In the genomic region with DNA sequence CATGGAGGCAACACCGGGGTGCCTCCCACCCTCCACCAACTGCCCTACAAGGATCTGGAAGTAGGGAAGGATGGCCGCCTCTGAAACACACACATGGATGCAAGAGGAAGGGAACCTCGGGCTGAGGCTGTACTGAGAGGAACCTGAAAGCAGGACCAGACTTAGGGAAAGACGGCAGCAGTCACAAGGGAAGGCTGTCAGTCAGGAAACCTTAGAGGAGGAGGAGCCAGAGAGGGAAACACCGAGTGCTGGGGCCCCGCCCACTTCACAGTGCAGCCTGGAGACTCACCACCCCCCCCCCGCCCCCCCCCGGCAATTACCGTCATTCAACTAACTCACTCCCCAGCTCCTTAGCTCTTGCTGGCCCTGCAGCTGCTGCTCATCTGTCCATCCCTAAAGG, we compare ENCODE assay signal across 11 cellular contexts. TPM values are rescaled to one million over a fixed set of nuclear protein-coding genes. Genes with fewer than 3 reads are reported as not detected.
DNase-seq lines count a peak whose midpoint lies in the region; ATAC-seq and TF ChIP-seq lines count a peak whose summit lies in the region.
"Had no signal": no experiment of that assay in that cellular context is flagged by ENCODE, and none has a peak within 500 bp of the region (broad histone marks: within the 10 kb centered on the region; RNA-seq: fewer than 3 reads in every experiment).

No MANE protein-coding gene starts in this region.

- no peaks in the 10 kb centered on the region for H3K27me3 ChIP-seq in BLaER1 treated with 17β-estradiol and CSF1 and Interleukin-3, amounts not matched to agents 10 nM and 100 nM
- no peaks in the 10 kb centered on the region for H3K27me3 ChIP-seq in IMR-90 (ENCODE audit: control insufficient read depth, insufficient read depth, low read length)
- no peaks in the 10 kb centered on the region for H3K27me3 ChIP-seq in adipocyte (replicated peaks; ENCODE audit: control insufficient read depth, insufficient read depth, low read length)
- no peaks in the 10 kb centered on the region for H3K27me3 ChIP-seq in mesenchymal stem cell (ENCODE audit: control insufficient read depth in 1 of 2, insufficient read depth in 1 of 2, low read length in 2 of 2)

- peaks cover 0 to 44% (median 12%) of the 10 kb centered on the region in 11 experiments; a peak in 9 of 22 replicates for H4K20me1 ChIP-seq in BLaER1 treated with 17β-estradiol and CSF1 and Interleukin-3, amounts not matched to agents 10 nM and 100 nM
- 0 out of 2 replicates have a peak, but pooled peaks cover 4% of the 10 kb centered on the region for H4K20me1 ChIP-seq in IMR-90 (ENCODE audit: insufficient read depth, low read length)

- H3K4me3 ChIP-seq in BLaER1 treated with 17β-estradiol and CSF1 and Interleukin-3, amounts not matched to agents 10 nM and 100 nM = peak overlapping the region in 3 of 10 experiments; percentile 44 to 97 (median 86); a peak in 1 of 20 replicates
- H3K4me3 ChIP-seq in IMR-90 (ENCODE audit: insufficient read depth, low read depth, low read length) (no peak overlapping the region), adipocyte (ENCODE audit: low read length) (no peak overlapping the region), mesenchymal stem cell (ENCODE audit: insufficient read depth in 1 of 2, low read depth in 1 of 2, low read length in 2 of 2) (peak overlapping the region in 1 of 2 experiments; percentile 28)

- H4K8ac ChIP-seq in IMR-90 (ENCODE audit: low read depth in 2 of 2, low read length in 2 of 2) = no peak overlapping the region; a peak in 1 of 4 replicates
- H4K8ac ChIP-seq in mesenchymal stem cell (ENCODE audit: low read length) = no peak overlapping the region

- peak overlapping the region in 5 of 11 experiments; percentile 18 to 48 (median 25); a peak in 5 of 22 replicates for H3K9ac ChIP-seq in BLaER1 treated with 17β-estradiol and CSF1 and Interleukin-3, amounts not matched to agents 10 nM and 100 nM
- H3K9ac ChIP-seq in IMR-90 (ENCODE audit: low read depth, low read length) (no peak overlapping the region), adipocyte (ENCODE audit: low read length) (peak overlapping the region; percentile 11), mesenchymal stem cell (ENCODE audit: low read length) (peak overlapping the region; percentile 96)
- H3K9ac ChIP-seq: parathyroid adenoma had no signal

- no peak overlapping the region for H3K4me3 Mint-ChIP-seq in nephron progenitor cell

- peaks cover 20% of the 10 kb centered on the region for H3K9me1 ChIP-seq in IMR-90 (ENCODE audit: insufficient read depth, low read length)

- dilution Hi-C loops in IMR-90 (cut with HindIII; ENCODE audit: low sequenced_read_pairs, unreplicated experiment) = no loop called here

- peak overlapping the region in 1 of 11 experiments; percentile 26; a peak in 3 of 22 replicates for H3K27ac ChIP-seq in BLaER1 treated with 17β-estradiol and CSF1 and Interleukin-3, amounts not matched to agents 10 nM and 100 nM
- H3K27ac ChIP-seq in IMR-90 (ENCODE audit: insufficient read depth, low read length) (no peak overlapping the region), mesenchymal stem cell (ENCODE audit: low read length, poor library complexity, severe bottlenecking) (no peak overlapping the region)

- H3K4me1 Mint-ChIP-seq in nephron progenitor cell = peaks cover 50% of the 10 kb centered on the region

- H4K5ac ChIP-seq in IMR-90 (ENCODE audit: low read depth, low read length) = no peak overlapping the region

- no peak overlapping the region for H2BK20ac ChIP-seq in IMR-90 (ENCODE audit: low read depth, low read length)

- intact Hi-C loops in IMR-90 (cut with micrococcal nuclease) = no loop called here

- in situ Hi-C loops in IMR-90 (cut with MboI; ENCODE audit: low sequenced_read_pairs) = loop anchor here (10.0 kb wide), 2 partner anchors 183 to 483 kb away; partner anchors contain the start of gene AGBL3

- DNase-seq in IMR-90 (no peak), adipocyte (ENCODE audit: low read depth) (no peak), mesenchymal stem cell (no peak), nephron progenitor cell (no peak), NCI-H446 (lab: John Stamatoyannopoulos, UW) (no peak), RPMI8226 (no peak), SKM-1 treated with dmso at 0.1 percent for 144 hours (lab: John Stamatoyannopoulos, UW; ENCODE audit: unreplicated experiment) (no peak)
- DNase-seq: foreskin melanocyte; NK-92 treated with Interleukin-12 subunit alpha and Interleukin-12 subunit beta, amount 100 ng/mL, for 24 hours had no signal

- peaks cover 30 to 55% of the 10 kb centered on the region in 2 experiments for H3K79me1 ChIP-seq in IMR-90 (ENCODE audit: low read depth in 1 of 2, low read length in 2 of 2)
- peaks cover 30% of the 10 kb centered on the region for H3K79me1 ChIP-seq in mesenchymal stem cell (replicated peaks; ENCODE audit: low read length, poor library complexity, severe bottlenecking)

- H3K18ac ChIP-seq in IMR-90 (ENCODE audit: low read depth, low read length) (no peak overlapping the region), mesenchymal stem cell (ENCODE audit: low read depth in 1 of 2, low read length in 2 of 2) (no peak overlapping the region)

- WGBS in IMR-90 (ENCODE audit: extremely low coverage in 2 of 2, insufficient read length in 1 of 2), 2 experiments = no CpG with 5 or more reads among the region's 9 CpGs
- WGBS in mesenchymal stem cell = 75% methylated on average over 4 of the region's 9 CpGs

- no peak overlapping the region for H3K14ac ChIP-seq in IMR-90 (replicated peaks; ENCODE audit: low read depth, low read length)
- H3K14ac ChIP-seq in mesenchymal stem cell (ENCODE audit: low read length in 2 of 2) = no peak overlapping the region

- H3K4ac ChIP-seq in IMR-90 (ENCODE audit: low read depth, low read length) = no peak overlapping the region
- H3K4ac ChIP-seq in mesenchymal stem cell (ENCODE audit: low read depth in 1 of 2, low read length in 2 of 2) = no peak overlapping the region

- H4K91ac ChIP-seq in IMR-90 (ENCODE audit: insufficient read depth, low read depth, low read length) (no peak overlapping the region), mesenchymal stem cell (ENCODE audit: low read length) (no peak overlapping the region)

- H2AK9ac ChIP-seq in IMR-90 (replicated peaks; ENCODE audit: low read depth, low read length, poor library complexity) = peak overlapping the region; percentile 57

- TF ChIP-seq CTCF in IMR-90 (conservative IDR thresholded peaks at IDR 0.05; ENCODE audit: low read depth, low read length) (no peak), nephron progenitor cell (IDR thresholded peaks at IDR 0.05) (no peak)

- H3K9me3 Mint-ChIP-seq in nephron progenitor cell = peaks cover 6% of the 10 kb centered on the region

- TF ChIP-seq RAD21 in IMR-90 (IDR thresholded peaks at IDR 0.05; ENCODE audit: low read length) = no peak

- no peak overlapping the region for H3K56ac ChIP-seq in IMR-90 (ENCODE audit: extremely low read depth, insufficient read depth, low read length)

- H2AFZ ChIP-seq in IMR-90 (replicated peaks; ENCODE audit: low read length, poor library complexity) (no peak overlapping the region), mesenchymal stem cell (ENCODE audit: low read depth, low read length) (no peak overlapping the region)
- H2AFZ ChIP-seq: parathyroid adenoma had no signal

- H2BK15ac ChIP-seq in IMR-90 (ENCODE audit: low read depth, low read length) = no peak overlapping the region
- no peak overlapping the region for H2BK15ac ChIP-seq in mesenchymal stem cell (ENCODE audit: low read depth, poor library complexity, severe bottlenecking)

- H3K23ac ChIP-seq in IMR-90 (ENCODE audit: low read depth, low read length) = no peak overlapping the region; the same call in none of the 2 replicates
- no peak overlapping the region for H3K23ac ChIP-seq in mesenchymal stem cell (ENCODE audit: low read length in 2 of 2)

- H3K36me3 ChIP-seq in BLaER1 treated with 17β-estradiol and CSF1 and Interleukin-3, amounts not matched to agents 10 nM and 100 nM = peaks cover 54 to 61% (median 57%) of the 10 kb centered on the region in 11 experiments
- H3K36me3 ChIP-seq in IMR-90 (ENCODE audit: control insufficient read depth, insufficient read depth, low read length) = peaks cover 42% of the 10 kb centered on the region
- H3K36me3 ChIP-seq in adipocyte (ENCODE audit: control insufficient read depth, insufficient read depth, low read length, severe bottlenecking) = peaks cover 40% of the 10 kb centered on the region
- H3K36me3 ChIP-seq in mesenchymal stem cell (ENCODE audit: control insufficient read depth in 1 of 2, insufficient read depth in 2 of 2, low read depth in 1 of 2, low read length in 2 of 2) = peaks cover 50 to 53% of the 10 kb centered on the region in 2 experiments

- peaks cover 65% of the 10 kb centered on the region for H3K36me3 Mint-ChIP-seq in nephron progenitor cell (ENCODE audit: low read depth)

- POLR2A ChIA-PET in IMR-90 (lab: Charles Lee; ENCODE audit: unreplicated experiment) = no interaction called here

- no peak for TF ChIP-seq POLR2A in IMR-90 (IDR thresholded peaks at IDR 0.05; ENCODE audit: low read depth, low read length)

- H3K4me2 ChIP-seq in BLaER1 treated with 17β-estradiol and CSF1 and Interleukin-3, amounts not matched to agents 10 nM and 100 nM = peak overlapping the region; percentile 33 to 99 (median 93); a peak in 21 of 22 replicates
- H3K4me2 ChIP-seq in IMR-90 (ENCODE audit: low read depth, low read length) (peak overlapping the region; percentile 16; the same call in 1 of the 2 replicates), mesenchymal stem cell (ENCODE audit: low read length, poor library complexity, severe bottlenecking) (no peak overlapping the region)

- H3K27ac Mint-ChIP-seq in nephron progenitor cell = no peak overlapping the region

- CTCF ChIA-PET in IMR-90 (lab: Yijun Ruan, JAX) = no interaction called here

- no TSS peak for BruUV-seq in IMR-90 (replicated peaks; lab: Mats Ljungman, UMichigan)

- H2BK12ac ChIP-seq in mesenchymal stem cell (ENCODE audit: low read length in 2 of 2) = no peak overlapping the region

- no peak for ATAC-seq in IMR-90 (ENCODE audit: low read depth)

- peaks cover 4% of the 10 kb centered on the region for H3K27me3 Mint-ChIP-seq in nephron progenitor cell (ENCODE audit: low read depth, poor library complexity)

- no peak overlapping the region for H2BK5ac ChIP-seq in IMR-90 (ENCODE audit: low read depth, low read length, poor library complexity, severe bottlenecking)
- H2BK5ac ChIP-seq in mesenchymal stem cell (ENCODE audit: low read depth, low read length, poor library complexity, severe bottlenecking) = no peak overlapping the region

- peaks cover 28 to 48% (median 36%) of the 10 kb centered on the region in 10 experiments for H3K4me1 ChIP-seq in BLaER1 treated with 17β-estradiol and CSF1 and Interleukin-3, amounts not matched to agents 10 nM and 100 nM
- H3K4me1 ChIP-seq in IMR-90 (ENCODE audit: control insufficient read depth, insufficient read depth, low read length) = peaks cover 12% of the 10 kb centered on the region
- H3K4me1 ChIP-seq in adipocyte (ENCODE audit: control insufficient read depth, insufficient read depth, low read length) = peaks cover 64% of the 10 kb centered on the region
- peaks cover 26% of the 10 kb centered on the region for H3K4me1 ChIP-seq in mesenchymal stem cell (ENCODE audit: control insufficient read depth, insufficient read depth, low read depth, low read length)

- H2BK120ac ChIP-seq in IMR-90 (ENCODE audit: low read depth, low read length) (no peak overlapping the region), mesenchymal stem cell (ENCODE audit: low read depth, low read length) (no peak overlapping the region)

- H2AK5ac ChIP-seq in IMR-90 (ENCODE audit: low read depth, low read length) = peak overlapping the region; percentile 33; the same call in 1 of the 2 replicates
- peak overlapping the region; percentile 40 for H2AK5ac ChIP-seq in mesenchymal stem cell (ENCODE audit: low read length, severe bottlenecking)

- H3K9me3 ChIP-seq in BLaER1 treated with 17β-estradiol and CSF1 and Interleukin-3, amounts not matched to agents 10 nM and 100 nM (replicated peaks in 1 of 11) = peaks cover 9 to 30% (median 12%) of the 10 kb centered on the region in 11 experiments
- H3K9me3 ChIP-seq in IMR-90 (ENCODE audit: control insufficient read depth, insufficient read depth, low read length) (no peaks in the 10 kb centered on the region), adipocyte (ENCODE audit: control insufficient read depth, low read length) (no peaks in the 10 kb centered on the region), mesenchymal stem cell (ENCODE audit: control insufficient read depth, low read length) (no peaks in the 10 kb centered on the region)

RNA-seq across cellular contexts. Expression of gene CYREN, which starts 2.5 kb away (rescaled TPM):
- total RNA-seq in IMR-90 (2012; rRNA removed) = 26.5 and 33.1 TPM in 2 replicates
- 24.2 and 29.2 TPM in 2 replicates for polyA plus RNA-seq in IMR-90 (2012; rRNA removed)
- 20.1 and 21.8 TPM in 2 replicates for polyA plus RNA-seq in IMR-90 (2012; cell fraction: cytosol; rRNA removed)
- polyA plus RNA-seq in IMR-90 (2012; cell fraction: nucleus; rRNA removed; ENCODE audit: low replicate concordance) = 13.8 and 18.6 TPM in 2 replicates
- 23.2 TPM for polyA plus RNA-seq in mesenchymal stem cell (2013, experiment 1 of 2)
- 23.5 TPM for polyA plus RNA-seq in mesenchymal stem cell (2013, experiment 2 of 2)

RNA-seq across cellular contexts. Expression of gene TMEM140, which starts 20.1 kb away (rescaled TPM):
- 0.28 and 0.72 TPM in 2 replicates for total RNA-seq in IMR-90 (2012; rRNA removed)
- 0.23 and 0.24 TPM in 2 replicates for polyA plus RNA-seq in IMR-90 (2012; rRNA removed)
- 0.16 and 0.56 TPM in 2 replicates for polyA plus RNA-seq in IMR-90 (2012; cell fraction: cytosol; rRNA removed)
- 0.14 and 0.44 TPM in 2 replicates for polyA plus RNA-seq in IMR-90 (2012; cell fraction: nucleus; rRNA removed; ENCODE audit: low replicate concordance)
- polyA plus RNA-seq in mesenchymal stem cell (2013, experiment 1 of 2) = 3.2 TPM
- 3.7 TPM for polyA plus RNA-seq in mesenchymal stem cell (2013, experiment 2 of 2)

RNA-seq across cellular contexts. Expression of gene WDR91, which starts 43.3 kb away (rescaled TPM):
- 5.2 and 6.4 TPM in 2 replicates for total RNA-seq in IMR-90 (2012; rRNA removed)
- polyA plus RNA-seq in IMR-90 (2012; rRNA removed) = 10.3 and 10.6 TPM in 2 replicates
- 4.0 and 5.4 TPM in 2 replicates for polyA plus RNA-seq in IMR-90 (2012; cell fraction: cytosol; rRNA removed)
- polyA plus RNA-seq in IMR-90 (2012; cell fraction: nucleus; rRNA removed; ENCODE audit: low replicate concordance) = 33.6 and 39.3 TPM in 2 replicates
- polyA plus RNA-seq in mesenchymal stem cell (2013, experiment 1 of 2) = 4.2 TPM
- 4.1 TPM for polyA plus RNA-seq in mesenchymal stem cell (2013, experiment 2 of 2)
